In genomic region chr5:73444499-73445432, GRCh38 we compare ENCODE assay signal across 16 cellular contexts. TPM values are rescaled to one million over a fixed set of nuclear protein-coding genes. Genes with fewer than 3 reads are reported as not detected.
A peak's percentile ranks its signal among the peaks of the same experiment; 100 is the strongest.
DNase-seq lines count a peak whose midpoint lies in the region; ATAC-seq and TF ChIP-seq lines count a peak whose summit lies in the region.
"Had no signal": no experiment of that assay in that cellular context is flagged by ENCODE, and none has a peak within 500 bp of the region (broad histone marks: within the 10 kb centered on the region; RNA-seq: fewer than 3 reads in every experiment).

No MANE protein-coding gene starts in this region.

- H3K9me3 ChIP-seq in iPS-18c (ENCODE audit: control insufficient read depth, insufficient read depth, low read length), result no peaks in the 10 kb centered on the region
- H3K9me3 ChIP-seq: gastrocnemius medialis had no signal

- no peak for ATAC-seq in stimulated activated naive CD8-positive, alpha-beta T cell treated with anti-CD3 and anti-CD28 coated beads, Interleukin-15, Interleukin-2, amounts not matched to agents 100 U/mL and 50 U/mL, for 24 hours
- no peak for ATAC-seq in stimulated activated naive CD8-positive, alpha-beta T cell treated with anti-CD3 and anti-CD28 coated beads, Interleukin-15, amount 100 ng/mL, for 72 hours
- ATAC-seq in WTC11 (peak; percentile 5), HG03442 (IDR thresholded peaks at IDR 0.05; ENCODE audit: unreplicated experiment) (no peak)
- ATAC-seq: activated naive CD4-positive, alpha-beta T cell treated with anti-CD3 and anti-CD28 coated beads, Interleukin-2, amount 50 U/mL, for 72 hours; gastrocnemius medialis had no signal

- H3K27ac Mint-ChIP-seq in stimulated activated naive CD8-positive, alpha-beta T cell treated with anti-CD3 and anti-CD28 coated beads, Interleukin-15, amount 100 ng/mL, for 72 hours, result no peak overlapping the region
- H3K27ac Mint-ChIP-seq in WTC11 (no peak overlapping the region), type B pancreatic cell (peak overlapping the region; percentile 14)
- H3K27ac Mint-ChIP-seq: activated naive CD4-positive, alpha-beta T cell treated with anti-CD3 and anti-CD28 coated beads, Interleukin-2, amount 50 U/mL, for 72 hours had no signal

- H3K27me3 Mint-ChIP-seq in stimulated activated naive CD8-positive, alpha-beta T cell treated with anti-CD3 and anti-CD28 coated beads, Interleukin-15, amount 100 ng/mL, for 72 hours, result peaks cover 84% of the 10 kb centered on the region
- peaks cover 93% of the 10 kb centered on the region for H3K27me3 Mint-ChIP-seq in WTC11 (ENCODE audit: low read depth)
- peaks cover 91% of the 10 kb centered on the region for H3K27me3 Mint-ChIP-seq in type B pancreatic cell

- H3K4me3 ChIP-seq in iPS-18c (ENCODE audit: insufficient read depth, low read depth, low read length), result peak overlapping the region; percentile 34; the same call in 1 of the 2 replicates
- H3K4me3 ChIP-seq: gastrocnemius medialis had no signal

- H3K36me3 Mint-ChIP-seq in WTC11 (no peaks in the 10 kb centered on the region), type B pancreatic cell (peaks cover 5% of the 10 kb centered on the region)

- no peak for TF ChIP-seq CTCF in WTC11 (IDR thresholded peaks at IDR 0.05)
- peak; percentile 22 for TF ChIP-seq CTCF in type B pancreatic cell (conservative IDR thresholded peaks at IDR 0.05)

- peaks cover 28% of the 10 kb centered on the region for H3K4me1 Mint-ChIP-seq in stimulated activated naive CD8-positive, alpha-beta T cell treated with anti-CD3 and anti-CD28 coated beads, Interleukin-15, amount 100 ng/mL, for 72 hours
- H3K4me1 Mint-ChIP-seq in WTC11, result peaks cover 44% of the 10 kb centered on the region
- H3K4me1 Mint-ChIP-seq in type B pancreatic cell (ENCODE audit: unreplicated experiment), result peaks cover 12% of the 10 kb centered on the region

- DNase-seq in stimulated activated naive CD8-positive, alpha-beta T cell treated with anti-CD3 and anti-CD28 coated beads, Interleukin-15, Interleukin-2, amounts not matched to agents 100 U/mL and 50 U/mL, for 24 hours, result peak; percentile 9
- no peak for DNase-seq in stimulated activated naive CD8-positive, alpha-beta T cell treated with anti-CD3 and anti-CD28 coated beads, Interleukin-15, amount 100 ng/mL, for 72 hours
- no peak for DNase-seq in WTC11 (ENCODE audit: low spot score)
- DNase-seq in type B pancreatic cell (ENCODE audit: extremely low spot score, unreplicated experiment), result no peak
- DNase-seq in AG08396 (ENCODE audit: low spot score), result no peak
- no peak for DNase-seq in GF-D8 (lab: John Stamatoyannopoulos, UW)
- DNase-seq: CD4-positive, CD25-positive, alpha-beta regulatory T cell; cortex of kidney; gastrocnemius medialis; NCI-H1694 treated with DMSO at 0.1 percent for 48 hours; NK-92 treated with Interleukin-12 subunit alpha and Interleukin-12 subunit beta, amount 100 ng/mL, for 24 hours; stimulated activated CD4-positive, alpha-beta T cell treated with anti-CD3 and anti-CD28 coated beads, Interleukin-4, amount 100 ng/mL, for 24 hours had no signal

- H3K9me3 Mint-ChIP-seq in stimulated activated naive CD8-positive, alpha-beta T cell treated with anti-CD3 and anti-CD28 coated beads, Interleukin-15, amount 100 ng/mL, for 72 hours, result no peaks in the 10 kb centered on the region
- H3K9me3 Mint-ChIP-seq in WTC11 (no peaks in the 10 kb centered on the region), type B pancreatic cell (no peaks in the 10 kb centered on the region)

- no peak overlapping the region for H3K4me3 Mint-ChIP-seq in stimulated activated naive CD8-positive, alpha-beta T cell treated with anti-CD3 and anti-CD28 coated beads, Interleukin-15, amount 100 ng/mL, for 72 hours
- peak overlapping the region; percentile 66 for H3K4me3 Mint-ChIP-seq in WTC11
- H3K4me3 Mint-ChIP-seq in type B pancreatic cell, result peak overlapping the region; percentile 81

- CTCF ChIA-PET in WTC11 (lab: Charles Lee), result interaction anchor here (0.7 to 1.7 kb wide), 2 partner anchors 42 to 141 kb away, joined by 3 to 5 read pairs; no protein-coding TSS in a partner anchor

- POLR2A ChIA-PET in WTC11 (lab: Charles Lee), result no interaction called here

TF ChIP-seq in WTC11, 78 proteins besides CTCF, POLR2A, EP300 and RAD21:
- peak; percentile 1; the same call in 1 of the 2 replicates for TF ChIP-seq PRDM15 (CRISPR knock-in tag; IDR thresholded peaks at IDR 0.05)
- TF ChIP-seq AFF4 (CRISPR knock-in tag; IDR thresholded peaks at IDR 0.05; ENCODE audit: borderline replicate concordance), result no peak

RNA-seq across cellular contexts. Expression of gene FOXD1, which starts 3.8 kb away (rescaled TPM):
- total RNA-seq in WTC11 (2021) (7.0 to 10.3 TPM (median 7.9 TPM) in 3 replicates), type B pancreatic cell (ENCODE audit: low replicate concordance) (1.3 and 15.9 TPM in 2 replicates)
- total RNA-seq: CD4-positive, CD25-positive, alpha-beta regulatory T cell; liver had no signal

RNA-seq across cellular contexts. Expression of gene BTF3, which starts 53.5 kb away (rescaled TPM):
- 736 to 764 TPM (median 736 TPM) in 3 replicates for total RNA-seq in WTC11 (2021)
- total RNA-seq in type B pancreatic cell (ENCODE audit: low replicate concordance), result 578 and 664 TPM in 2 replicates

Comparison
In these comparisons a context has a peak if more than half of its experiments do, and no peak if none do; other contexts are left out.
1. H3K4me3 Mint-ChIP-seq: peak in WTC11 (single experiment) and type B pancreatic cell (single experiment); none in stimulated activated naive CD8-positive, alpha-beta T cell treated with anti-CD3 and anti-CD28 coated beads, Interleukin-15, amount 100 ng/mL, for 72 hours (0 of 2).